1 cellular context compared by ENCODE assay signal in genomic region chr6:84547341-84547794, GRCh38.
TF ChIP-seq lines count a peak whose summit lies in the region.

No MANE protein-coding gene starts in this region.

TF ChIP-seq in K562, 482 proteins besides CTCF, POLR2A, EP300 and RAD21 (continued from another document and continues in another):
- TF ChIP-seq ZNF449 (CRISPR knock-in tag; IDR thresholded peaks at IDR 0.05) (0 out of 2 replicates have a peak, but pooled peaks have one; percentile 19), SLC30A9 (CRISPR knock-in tag; IDR thresholded peaks at IDR 0.05) (no peak), TAL1 (IDR thresholded peaks at IDR 0.05) (peak; percentile 96), ZNF318 (IDR thresholded peaks at IDR 0.05; ENCODE audit: borderline replicate concordance in 1 of 2, low read depth in 1 of 2) (peak; percentile 49 to 76; a peak in 1 of 4 replicates), SUPT5H (IDR thresholded peaks at IDR 0.05) (no peak), NFATC3 (IDR thresholded peaks at IDR 0.05) (no peak), STAG1 (CRISPR knock-in tag; IDR thresholded peaks at IDR 0.05; ENCODE audit: borderline replicate concordance) (no peak), E2F1 (CRISPR knock-in tag; IDR thresholded peaks at IDR 0.05) (no peak), HIVEP1 (CRISPR knock-in tag; IDR thresholded peaks at IDR 0.05) (no peak), MNT (conservative IDR thresholded peaks at IDR 0.05) (peak in 1 of 2 experiments; percentile 63; a peak in 2 of 4 replicates), PBX2 (CRISPR knock-in tag; IDR thresholded peaks at IDR 0.05; ENCODE audit: low read depth) (peak; percentile 23; the same call in 1 of the 2 replicates), PBX2 (tag; conservative IDR thresholded peaks at IDR 0.05; ENCODE audit: low read depth) (peak; percentile 97), SMAD4 (CRISPR knock-in tag; conservative IDR thresholded peaks at IDR 0.05) (peak; percentile 90), HMG20B (CRISPR knock-in tag; IDR thresholded peaks at IDR 0.05) (no peak), SOX6 (IDR thresholded peaks at IDR 0.05) (peak; percentile 97), FOXJ2 (tag; IDR thresholded peaks at IDR 0.05) (peak; percentile 92), TCF7 (IDR thresholded peaks at IDR 0.05; ENCODE audit: borderline replicate concordance) (0 out of 2 replicates have a peak, but pooled peaks have one; percentile 53), ETV5 (CRISPR knock-in tag; IDR thresholded peaks at IDR 0.05; ENCODE audit: low read depth) (no peak), TBP (optimal IDR thresholded peaks at IDR 0.05; ENCODE audit: low read depth, low read length) (no peak), MEF2D (tag; conservative IDR thresholded peaks at IDR 0.05; ENCODE audit: low read depth) (peak; percentile 98), PHB (CRISPR knock-in tag; IDR thresholded peaks at IDR 0.05) (no peak), MAFF (IDR thresholded peaks at IDR 0.05; ENCODE audit: low read length) (peak; percentile 51; the same call in 1 of the 2 replicates), ETV6 (IDR thresholded peaks at IDR 0.05; ENCODE audit: borderline replicate concordance in 1 of 2, low read depth in 2 of 2, low read length in 1 of 2) (0 out of 4 replicates have a peak, but pooled peaks of 1 of the 2 experiments have one; percentile 40), ETV6 (CRISPR knock-in tag; IDR thresholded peaks at IDR 0.05; ENCODE audit: borderline replicate concordance) (no peak), HNRNPH1 (optimal IDR thresholded peaks at IDR 0.05; ENCODE audit: low read depth, low read length) (no peak), ATF3 (IDR thresholded peaks at IDR 0.05) (peak; percentile 86), ATF3 (CRISPR knock-in tag; conservative IDR thresholded peaks at IDR 0.05) (peak; percentile 81; the same call in 1 of the 2 replicates), CC2D1A (IDR thresholded peaks at IDR 0.05) (peak; percentile 68; the same call in 1 of the 2 replicates), JUND (IDR thresholded peaks at IDR 0.05; ENCODE audit: borderline replicate concordance, low read depth, low read length) (peak; percentile 82), JUND (tag; IDR thresholded peaks at IDR 0.05; ENCODE audit: borderline replicate concordance, low read depth, low read length) (peak; percentile 85; the same call in 2 of the 3 replicates), NFIC (IDR thresholded peaks at IDR 0.05) (peak; percentile 73), HEY1 (CRISPR knock-in tag; IDR thresholded peaks at IDR 0.05; ENCODE audit: borderline replicate concordance) (peak; percentile 88)
- TF ChIP-seq, protein P1, sequence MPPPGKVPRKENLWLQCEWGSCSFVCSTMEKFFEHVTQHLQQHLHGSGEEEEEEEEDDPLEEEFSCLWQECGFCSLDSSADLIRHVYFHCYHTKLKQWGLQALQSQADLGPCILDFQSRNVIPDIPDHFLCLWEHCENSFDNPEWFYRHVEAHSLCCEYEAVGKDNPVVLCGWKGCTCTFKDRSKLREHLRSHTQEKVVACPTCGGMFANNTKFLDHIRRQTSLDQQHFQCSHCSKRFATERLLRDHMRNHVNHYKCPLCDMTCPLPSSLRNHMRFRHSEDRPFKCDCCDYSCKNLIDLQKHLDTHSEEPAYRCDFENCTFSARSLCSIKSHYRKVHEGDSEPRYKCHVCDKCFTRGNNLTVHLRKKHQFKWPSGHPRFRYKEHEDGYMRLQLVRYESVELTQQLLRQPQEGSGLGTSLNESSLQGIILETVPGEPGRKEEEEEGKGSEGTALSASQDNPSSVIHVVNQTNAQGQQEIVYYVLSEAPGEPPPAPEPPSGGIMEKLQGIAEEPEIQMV (tag; conservative IDR thresholded peaks at IDR 0.05; ENCODE audit: low read depth) = no peak
- TF ChIP-seq, protein P2, sequence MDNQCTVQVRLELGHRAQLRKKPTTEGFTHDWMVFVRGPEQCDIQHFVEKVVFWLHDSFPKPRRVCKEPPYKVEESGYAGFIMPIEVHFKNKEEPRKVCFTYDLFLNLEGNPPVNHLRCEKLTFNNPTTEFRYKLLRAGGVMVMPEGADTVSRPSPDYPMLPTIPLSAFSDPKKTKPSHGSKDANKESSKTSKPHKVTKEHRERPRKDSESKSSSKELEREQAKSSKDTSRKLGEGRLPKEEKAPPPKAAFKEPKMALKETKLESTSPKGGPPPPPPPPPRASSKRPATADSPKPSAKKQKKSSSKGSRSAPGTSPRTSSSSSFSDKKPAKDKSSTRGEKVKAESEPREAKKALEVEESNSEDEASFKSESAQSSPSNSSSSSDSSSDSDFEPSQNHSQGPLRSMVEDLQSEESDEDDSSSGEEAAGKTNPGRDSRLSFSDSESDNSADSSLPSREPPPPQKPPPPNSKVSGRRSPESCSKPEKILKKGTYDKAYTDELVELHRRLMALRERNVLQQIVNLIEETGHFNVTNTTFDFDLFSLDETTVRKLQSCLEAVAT (IDR thresholded peaks at IDR 0.05) = peak in 1 of 2 experiments; percentile 93; a peak in 2 of 4 replicates
- TF ChIP-seq, protein P3, sequence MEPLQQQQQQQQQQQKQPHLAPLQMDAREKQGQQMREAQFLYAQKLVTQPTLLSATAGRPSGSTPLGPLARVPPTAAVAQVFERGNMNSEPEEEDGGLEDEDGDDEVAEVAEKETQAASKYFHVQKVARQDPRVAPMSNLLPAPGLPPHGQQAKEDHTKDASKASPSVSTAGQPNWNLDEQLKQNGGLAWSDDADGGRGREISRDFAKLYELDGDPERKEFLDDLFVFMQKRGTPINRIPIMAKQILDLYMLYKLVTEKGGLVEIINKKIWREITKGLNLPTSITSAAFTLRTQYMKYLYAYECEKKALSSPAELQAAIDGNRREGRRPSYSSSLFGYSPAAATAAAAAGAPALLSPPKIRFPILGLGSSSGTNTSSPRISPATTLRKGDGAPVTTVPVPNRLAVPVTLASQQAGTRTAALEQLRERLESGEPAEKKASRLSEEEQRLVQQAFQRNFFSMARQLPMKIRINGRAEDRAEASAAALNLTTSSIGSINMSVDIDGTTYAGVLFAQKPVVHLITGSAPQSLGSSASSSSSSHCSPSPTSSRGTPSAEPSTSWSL (CRISPR knock-in tag; IDR thresholded peaks at IDR 0.05; ENCODE audit: borderline replicate concordance) = no peak
